In the genomic region with DNA sequence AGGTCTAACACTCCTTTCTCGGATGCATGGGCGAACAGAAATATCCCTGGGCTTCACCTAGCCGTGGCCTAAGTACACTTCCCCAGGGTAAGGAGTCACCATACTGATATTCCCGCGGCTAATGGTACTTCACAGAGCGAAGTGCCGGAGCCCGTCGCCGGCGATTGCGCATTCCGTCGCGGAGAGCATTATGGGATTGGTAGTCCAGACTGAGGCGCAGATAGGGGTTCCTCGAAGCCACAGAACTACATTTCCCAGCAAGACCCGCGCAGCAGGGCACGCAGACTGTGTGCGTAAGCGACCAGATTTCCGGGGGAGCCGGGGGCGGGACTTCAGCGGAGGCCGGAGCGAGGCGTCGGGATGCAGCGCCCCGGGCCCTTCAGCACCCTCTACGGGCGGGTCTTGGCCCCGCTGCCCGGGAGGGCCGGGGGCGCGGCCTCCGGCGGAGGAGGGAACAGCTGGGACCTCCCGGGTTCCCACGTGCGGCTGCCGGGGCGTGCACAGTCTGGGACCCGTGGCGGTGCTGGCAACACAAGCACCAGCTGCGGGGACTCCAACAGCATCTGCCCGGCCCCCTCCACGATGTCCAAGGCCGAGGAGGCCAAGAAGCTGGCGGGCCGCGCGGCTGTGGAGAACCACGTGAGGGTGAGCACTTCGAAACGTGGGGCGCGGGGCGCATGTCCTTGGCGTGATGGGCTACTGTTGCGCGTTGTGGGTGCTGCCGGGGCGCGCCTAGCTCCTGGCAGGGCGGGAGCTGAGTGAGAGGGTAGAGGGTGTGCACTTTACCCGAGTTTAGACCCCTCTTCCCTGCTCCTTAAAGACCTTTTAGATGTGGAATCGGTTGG, we compare ENCODE assay signal across 8 cellular contexts. TPM values are rescaled to one million over a fixed set of nuclear protein-coding genes. Genes with fewer than 3 reads are reported as not detected.
DNase-seq lines count a peak whose midpoint lies in the region; ATAC-seq, FAIRE-seq and TF ChIP-seq lines count a peak whose summit lies in the region.

A gene (plus strand): TSS at position 335 of the 845 bp plus-strand sequence. CDS start 26 bp downstream, at position 361.

- H3K9me3 ChIP-seq in OCI-LY3 (ENCODE audit: insufficient read depth, low read length) (peaks cover 14% of the 10 kb centered on the region; the same call in 1 of the 2 replicates), endothelial cell of umbilical vein (replicated peaks; ENCODE audit: control insufficient read depth, insufficient read depth, low read length) (no peaks in the 10 kb centered on the region)

- no peaks in the 10 kb centered on the region for H3K27me3 ChIP-seq in OCI-LY3 (ENCODE audit: low read depth, low read length)
- no peaks in the 10 kb centered on the region for H3K27me3 ChIP-seq in endothelial cell of umbilical vein (ENCODE audit: control insufficient read depth in 2 of 2, insufficient read depth in 2 of 2, low read length in 2 of 2)

- DNase-seq in DMS114 treated with DMSO at 0.1 percent for 48 hours (lab: John Stamatoyannopoulos, UW; ENCODE audit: unreplicated experiment) (peak; percentile 98), HuH-7.5 (ENCODE audit: low spot score) (peak; percentile 84), endothelial cell of umbilical vein (ENCODE audit: low read depth, low spot score) (peak; percentile 99), middle frontal gyrus (ENCODE audit: extremely low spot score, low spot score) (peak; percentile 95)
- peak; percentile 96 for DNase-seq in activated CD8-positive, alpha-beta memory T cell treated with anti-CD3 and anti-CD28 coated beads, Interleukin-2, amount 50 U/mL, for 48 hours
- DNase-seq in stimulated activated CD8-positive, alpha-beta memory T cell treated with anti-CD3 and anti-CD28 coated beads, Interleukin-2, amount 100 ng/mL, for 48 hours (ENCODE audit: low read depth in 2 of 2): peak; percentile 97 to 99

- H3K9me1 ChIP-seq in endothelial cell of umbilical vein (replicated peaks; ENCODE audit: control insufficient read depth, extremely low read depth, insufficient read depth, low read length): no peaks in the 10 kb centered on the region

- peak; percentile 100 for FAIRE-seq in endothelial cell of umbilical vein (lab: Jason Lieb, UNC)

- H3K9ac ChIP-seq in OCI-LY3 (ENCODE audit: low read length) (peak within 1 kb of the TSS; percentile 85), endothelial cell of umbilical vein (replicated peaks; ENCODE audit: extremely low read depth, insufficient read depth, low read length) (peak within 1 kb of the TSS; percentile 74)

- CTCF ChIA-PET in endothelial cell of umbilical vein (lab: Charles Lee): interaction anchor here (0.7 to 2.3 kb wide), 10 partner anchors 10 to 91 kb away, joined by 3 to 13 read pairs (median 4); no protein-coding TSS in a partner anchor

- peak within 1 kb of the TSS; percentile 95 for H3K4me3 ChIP-seq in OCI-LY3 (ENCODE audit: low read length)
- peak within 1 kb of the TSS; percentile 44 to 83 (median 73) for H3K4me3 ChIP-seq in endothelial cell of umbilical vein (replicated peaks in 1 of 3; ENCODE audit: insufficient read depth in 1 of 3, low read depth in 1 of 3, low read length in 3 of 3)

- BruUV-seq in endothelial cell of umbilical vein (replicated peaks; lab: Mats Ljungman, UMichigan): no TSS peak

- peaks cover 15% of the 10 kb centered on the region for H3K36me3 ChIP-seq in OCI-LY3 (replicated peaks; ENCODE audit: low read depth, low read length)
- no peaks in the 10 kb centered on the region for H3K36me3 ChIP-seq in endothelial cell of umbilical vein (ENCODE audit: control insufficient read depth in 2 of 2, extremely low read depth in 1 of 2, insufficient read depth in 2 of 2, low read length in 2 of 2)

- H3K79me2 ChIP-seq in OCI-LY3 (ENCODE audit: low read length) (peaks cover 60% of the 10 kb centered on the region), endothelial cell of umbilical vein (ENCODE audit: control insufficient read depth, insufficient read depth, low read length) (peaks cover 42% of the 10 kb centered on the region)

- TF ChIP-seq POLR2A in endothelial cell of umbilical vein (IDR thresholded peaks at IDR 0.05; ENCODE audit: low read depth, low read length): peak; percentile 61

- peak; percentile 93 for ATAC-seq in GM21526 (IDR thresholded peaks at IDR 0.05; ENCODE audit: low FRiP score, unreplicated experiment)

- peak; percentile 56 for TF ChIP-seq CTCF in OCI-LY3 (IDR thresholded peaks at IDR 0.05; ENCODE audit: low read depth, low read length)
- peak; percentile 71 to 76 for TF ChIP-seq CTCF in endothelial cell of umbilical vein (IDR thresholded peaks at IDR 0.05; ENCODE audit: extremely low read depth in 1 of 2, insufficient read depth in 1 of 2, low read depth in 1 of 2, low read length in 2 of 2)

- peak within 1 kb of the TSS; percentile 35 for H3K27ac ChIP-seq in OCI-LY3 (ENCODE audit: low read length)
- H3K27ac ChIP-seq in endothelial cell of umbilical vein (ENCODE audit: insufficient read depth, low read depth, low read length): peak within 1 kb of the TSS; percentile 59

- 0 out of 2 replicates have a peak, but pooled peaks cover 5% of the 10 kb centered on the region for H4K20me1 ChIP-seq in OCI-LY3 (ENCODE audit: insufficient read depth, low read length)
- no peaks in the 10 kb centered on the region for H4K20me1 ChIP-seq in endothelial cell of umbilical vein (replicated peaks; ENCODE audit: control insufficient read depth, extremely low read depth, insufficient read depth, low read length)

- H3K4me2 ChIP-seq in OCI-LY3 (ENCODE audit: low read length): peak within 1 kb of the TSS; percentile 92
- H3K4me2 ChIP-seq in endothelial cell of umbilical vein (ENCODE audit: insufficient read depth, low read length): peak within 1 kb of the TSS; percentile 74

- dilution Hi-C loops in endothelial cell of umbilical vein (cut with MboI; ENCODE audit: extremely low pct_ligation_motif_present, low sequenced_read_pairs): no loop called here

- H3K4me1 ChIP-seq in OCI-LY3 (ENCODE audit: low read length) (peaks cover 13% of the 10 kb centered on the region), endothelial cell of umbilical vein (ENCODE audit: control insufficient read depth, extremely low read depth, insufficient read depth, low read length) (peaks cover 13% of the 10 kb centered on the region)

- H2AFZ ChIP-seq in OCI-LY3 (ENCODE audit: low read depth, low read length): peak within 1 kb of the TSS; percentile 95
- peak within 1 kb of the TSS; percentile 88 for H2AFZ ChIP-seq in endothelial cell of umbilical vein (ENCODE audit: low read depth, low read length)

- intact Hi-C loops in endothelial cell of umbilical vein (cut with micrococcal nuclease): loop anchor here (1.0 to 5.0 kb wide), 5 partner anchors 46 to 226 kb away; a partner anchor contains a TSS

- POLR2A ChIA-PET in endothelial cell of umbilical vein (lab: Charles Lee): interaction anchor here (1.5 kb wide), 1 partner anchor 46 kb away, joined by 4 read pairs; no protein-coding TSS in a partner anchor

TF ChIP-seq in endothelial cell of umbilical vein, 7 proteins besides CTCF, POLR2A, EP300 and RAD21:
- TF ChIP-seq MYC (IDR thresholded peaks at IDR 0.05; ENCODE audit: low read depth, low read length) (no peak), FOS (IDR thresholded peaks at IDR 0.05; ENCODE audit: borderline replicate concordance, insufficient read depth, low read length) (peak; percentile 28)
- TF ChIP-seq, protein P1, sequence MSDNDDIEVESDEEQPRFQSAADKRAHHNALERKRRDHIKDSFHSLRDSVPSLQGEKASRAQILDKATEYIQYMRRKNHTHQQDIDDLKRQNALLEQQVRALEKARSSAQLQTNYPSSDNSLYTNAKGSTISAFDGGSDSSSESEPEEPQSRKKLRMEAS (IDR thresholded peaks at IDR 0.05; ENCODE audit: insufficient read depth, insufficient read length): peak; percentile 86

RNA-seq across cellular contexts. Expression of the gene that starts here (rescaled TPM):
- 29.8 and 30.3 TPM in 2 replicates for total RNA-seq in endothelial cell of umbilical vein
- 14.0 and 15.7 TPM in 2 replicates for polyA plus RNA-seq in endothelial cell of umbilical vein
- 20.8 and 22.5 TPM in 2 replicates for polyA plus RNA-seq in endothelial cell of umbilical vein (2011; cell fraction: cytosol; rRNA removed)
- polyA plus RNA-seq in endothelial cell of umbilical vein (2011; cell fraction: nucleus; rRNA removed): 12.2 and 13.2 TPM in 2 replicates
- polyA plus RNA-seq in endothelial cell of umbilical vein (2012): 25.7 and 26.9 TPM in 2 replicates
- polyA minus RNA-seq in endothelial cell of umbilical vein: 17.6 and 20.3 TPM in 2 replicates
- polyA minus RNA-seq in endothelial cell of umbilical vein (2011; cell fraction: cytosol; rRNA and poly(A)+ RNA removed): 6.6 TPM
- polyA minus RNA-seq in endothelial cell of umbilical vein (2011; cell fraction: nucleus; rRNA and poly(A)+ RNA removed): 4.4 and 5.8 TPM in 2 replicates

Comparison
In these comparisons a context has a peak if more than half of its experiments do, and no peak if none do; other contexts are left out.
1. Peak in every context shown above with its lines: DNase-seq, ATAC-seq, H3K4me3 ChIP-seq and H3K27ac ChIP-seq.